ENCODE assay signal across 7 cellular contexts in genomic region chr9:113511856-113512761, GRCh38. TPM values are rescaled to one million over a fixed set of nuclear protein-coding genes. Genes with fewer than 3 reads are reported as not detected.
DNase-seq lines count a peak whose midpoint lies in the region; ATAC-seq and TF ChIP-seq lines count a peak whose summit lies in the region.

No MANE protein-coding gene starts in this region.

- ATAC-seq in GM19397 (IDR thresholded peaks at IDR 0.05; ENCODE audit: unreplicated experiment) (peak; percentile 26), HG03520 (IDR thresholded peaks at IDR 0.05; ENCODE audit: unreplicated experiment) (peak; percentile 38)

- no peaks in the 10 kb centered on the region for H3K36me3 Mint-ChIP-seq in activated CD4-positive, alpha-beta T cell treated with anti-CD3 and anti-CD28 coated beads, Interleukin-2, amount 10 ng/mL, durations not matched to agents 24 days and 14 days (ENCODE audit: low read depth)
- H3K36me3 Mint-ChIP-seq in endothelial cell (ENCODE audit: low read depth, unreplicated experiment): peaks cover 83% of the 10 kb centered on the region

- DNase-seq in activated CD4-positive, alpha-beta T cell treated with anti-CD3 and anti-CD28 coated beads, Interleukin-2, amount 10 ng/mL, durations not matched to agents 24 days and 14 days: peak; percentile 89
- DNase-seq in endothelial cell (ENCODE audit: low spot score): no peak
- DNase-seq in stimulated activated CD8-positive, alpha-beta memory T cell treated with anti-CD3 and anti-CD28 coated beads, Interleukin-2, amount 100 ng/mL, for 48 hours (ENCODE audit: low read depth in 2 of 2): peak; percentile 78 to 81
- no peak for DNase-seq in hypothalamus (lab: John Stamatoyannopoulos, UW)
- no peak for DNase-seq in globus pallidus (ENCODE audit: low spot score)

- peak overlapping the region; percentile 96 for H3K27ac Mint-ChIP-seq in activated CD4-positive, alpha-beta T cell treated with anti-CD3 and anti-CD28 coated beads, Interleukin-2, amount 10 ng/mL, durations not matched to agents 24 days and 14 days
- no peak overlapping the region for H3K27ac Mint-ChIP-seq in endothelial cell (ENCODE audit: unreplicated experiment)

- peaks cover 64% of the 10 kb centered on the region for H3K4me1 Mint-ChIP-seq in activated CD4-positive, alpha-beta T cell treated with anti-CD3 and anti-CD28 coated beads, Interleukin-2, amount 10 ng/mL, durations not matched to agents 24 days and 14 days
- H3K4me1 Mint-ChIP-seq in endothelial cell (ENCODE audit: unreplicated experiment): peaks cover 84% of the 10 kb centered on the region

- no peak for TF ChIP-seq CTCF in endothelial cell (IDR thresholded peaks at IDR 0.05; ENCODE audit: unreplicated experiment)

- H3K27me3 Mint-ChIP-seq in activated CD4-positive, alpha-beta T cell treated with anti-CD3 and anti-CD28 coated beads, Interleukin-2, amount 10 ng/mL, durations not matched to agents 24 days and 14 days: no peaks in the 10 kb centered on the region
- H3K27me3 Mint-ChIP-seq in endothelial cell (ENCODE audit: unreplicated experiment): peaks cover 14% of the 10 kb centered on the region

- intact Hi-C loops in activated CD4-positive, alpha-beta T cell treated with anti-CD3 and anti-CD28 coated beads, Interleukin-2, amount 10 ng/mL, durations not matched to agents 24 days and 14 days (cut with micrococcal nuclease): loop anchor here (1.0 to 10.0 kb wide), 7 partner anchors 11 to 873 kb away; partner anchors contain the start of genes AKNA, C9orf43, CDC26 and POLE3

- H3K9me3 Mint-ChIP-seq in activated CD4-positive, alpha-beta T cell treated with anti-CD3 and anti-CD28 coated beads, Interleukin-2, amount 10 ng/mL, durations not matched to agents 24 days and 14 days: no peaks in the 10 kb centered on the region
- no peaks in the 10 kb centered on the region for H3K9me3 Mint-ChIP-seq in endothelial cell (ENCODE audit: unreplicated experiment)

- H3K4me3 Mint-ChIP-seq in activated CD4-positive, alpha-beta T cell treated with anti-CD3 and anti-CD28 coated beads, Interleukin-2, amount 10 ng/mL, durations not matched to agents 24 days and 14 days: peak overlapping the region; percentile 74
- peak overlapping the region; percentile 71 for H3K4me3 Mint-ChIP-seq in endothelial cell (ENCODE audit: unreplicated experiment)

RNA-seq across cellular contexts. Expression of gene RGS3, which starts 48.6 kb away (rescaled TPM):
- total RNA-seq in activated CD4-positive, alpha-beta T cell treated with anti-CD3 and anti-CD28 coated beads, Interleukin-2, amount 10 ng/mL, durations not matched to agents 24 days and 14 days: 113 and 122 TPM in 2 replicates
- total RNA-seq in endothelial cell (ENCODE audit: unreplicated experiment): 474 TPM

Comparison
In these comparisons a context has a peak if more than half of its experiments do, and no peak if none do; other contexts are left out.
1. DNase-seq: peak in activated CD4-positive, alpha-beta T cell treated with anti-CD3 and anti-CD28 coated beads, Interleukin-2, amount 10 ng/mL, durations not matched to agents 24 days and 14 days (single experiment) and stimulated activated CD8-positive, alpha-beta memory T cell treated with anti-CD3 and anti-CD28 coated beads, Interleukin-2, amount 100 ng/mL, for 48 hours (2 of 2); none in endothelial cell (single experiment), hypothalamus (0 of 51) and globus pallidus (single experiment).